1 cellular context compared by ENCODE assay signal in genomic region chr4:136636155-136636554, GRCh38.
TF ChIP-seq lines count a peak whose summit lies in the region.

No MANE protein-coding gene starts in this region.

TF ChIP-seq in GM23338, 12 proteins besides CTCF, POLR2A, EP300 and RAD21 (continued from another document):
- no peak for TF ChIP-seq ETS1 (IDR thresholded peaks at IDR 0.05)
- no peak for TF ChIP-seq ZNF114 (CRISPR knock-in tag; IDR thresholded peaks at IDR 0.05)
- TF ChIP-seq NANOG (IDR thresholded peaks at IDR 0.05; ENCODE audit: borderline replicate concordance): no peak
- no peak for TF ChIP-seq REST (IDR thresholded peaks at IDR 0.05; ENCODE audit: unreplicated experiment)
- TF ChIP-seq EZH2 (IDR thresholded peaks at IDR 0.05; ENCODE audit: low read depth, unreplicated experiment): no peak
- TF ChIP-seq EZH2phosphoT487 (IDR thresholded peaks at IDR 0.05; ENCODE audit: unreplicated experiment): no peak
- no peak for TF ChIP-seq ZNF331 (CRISPR knock-in tag; IDR thresholded peaks at IDR 0.05; ENCODE audit: low read depth)
- TF ChIP-seq STAT1 (IDR thresholded peaks at IDR 0.05; ENCODE audit: unreplicated experiment): no peak
- TF ChIP-seq JUNB (IDR thresholded peaks at IDR 0.05; ENCODE audit: unreplicated experiment): no peak
- TF ChIP-seq, protein P1, sequence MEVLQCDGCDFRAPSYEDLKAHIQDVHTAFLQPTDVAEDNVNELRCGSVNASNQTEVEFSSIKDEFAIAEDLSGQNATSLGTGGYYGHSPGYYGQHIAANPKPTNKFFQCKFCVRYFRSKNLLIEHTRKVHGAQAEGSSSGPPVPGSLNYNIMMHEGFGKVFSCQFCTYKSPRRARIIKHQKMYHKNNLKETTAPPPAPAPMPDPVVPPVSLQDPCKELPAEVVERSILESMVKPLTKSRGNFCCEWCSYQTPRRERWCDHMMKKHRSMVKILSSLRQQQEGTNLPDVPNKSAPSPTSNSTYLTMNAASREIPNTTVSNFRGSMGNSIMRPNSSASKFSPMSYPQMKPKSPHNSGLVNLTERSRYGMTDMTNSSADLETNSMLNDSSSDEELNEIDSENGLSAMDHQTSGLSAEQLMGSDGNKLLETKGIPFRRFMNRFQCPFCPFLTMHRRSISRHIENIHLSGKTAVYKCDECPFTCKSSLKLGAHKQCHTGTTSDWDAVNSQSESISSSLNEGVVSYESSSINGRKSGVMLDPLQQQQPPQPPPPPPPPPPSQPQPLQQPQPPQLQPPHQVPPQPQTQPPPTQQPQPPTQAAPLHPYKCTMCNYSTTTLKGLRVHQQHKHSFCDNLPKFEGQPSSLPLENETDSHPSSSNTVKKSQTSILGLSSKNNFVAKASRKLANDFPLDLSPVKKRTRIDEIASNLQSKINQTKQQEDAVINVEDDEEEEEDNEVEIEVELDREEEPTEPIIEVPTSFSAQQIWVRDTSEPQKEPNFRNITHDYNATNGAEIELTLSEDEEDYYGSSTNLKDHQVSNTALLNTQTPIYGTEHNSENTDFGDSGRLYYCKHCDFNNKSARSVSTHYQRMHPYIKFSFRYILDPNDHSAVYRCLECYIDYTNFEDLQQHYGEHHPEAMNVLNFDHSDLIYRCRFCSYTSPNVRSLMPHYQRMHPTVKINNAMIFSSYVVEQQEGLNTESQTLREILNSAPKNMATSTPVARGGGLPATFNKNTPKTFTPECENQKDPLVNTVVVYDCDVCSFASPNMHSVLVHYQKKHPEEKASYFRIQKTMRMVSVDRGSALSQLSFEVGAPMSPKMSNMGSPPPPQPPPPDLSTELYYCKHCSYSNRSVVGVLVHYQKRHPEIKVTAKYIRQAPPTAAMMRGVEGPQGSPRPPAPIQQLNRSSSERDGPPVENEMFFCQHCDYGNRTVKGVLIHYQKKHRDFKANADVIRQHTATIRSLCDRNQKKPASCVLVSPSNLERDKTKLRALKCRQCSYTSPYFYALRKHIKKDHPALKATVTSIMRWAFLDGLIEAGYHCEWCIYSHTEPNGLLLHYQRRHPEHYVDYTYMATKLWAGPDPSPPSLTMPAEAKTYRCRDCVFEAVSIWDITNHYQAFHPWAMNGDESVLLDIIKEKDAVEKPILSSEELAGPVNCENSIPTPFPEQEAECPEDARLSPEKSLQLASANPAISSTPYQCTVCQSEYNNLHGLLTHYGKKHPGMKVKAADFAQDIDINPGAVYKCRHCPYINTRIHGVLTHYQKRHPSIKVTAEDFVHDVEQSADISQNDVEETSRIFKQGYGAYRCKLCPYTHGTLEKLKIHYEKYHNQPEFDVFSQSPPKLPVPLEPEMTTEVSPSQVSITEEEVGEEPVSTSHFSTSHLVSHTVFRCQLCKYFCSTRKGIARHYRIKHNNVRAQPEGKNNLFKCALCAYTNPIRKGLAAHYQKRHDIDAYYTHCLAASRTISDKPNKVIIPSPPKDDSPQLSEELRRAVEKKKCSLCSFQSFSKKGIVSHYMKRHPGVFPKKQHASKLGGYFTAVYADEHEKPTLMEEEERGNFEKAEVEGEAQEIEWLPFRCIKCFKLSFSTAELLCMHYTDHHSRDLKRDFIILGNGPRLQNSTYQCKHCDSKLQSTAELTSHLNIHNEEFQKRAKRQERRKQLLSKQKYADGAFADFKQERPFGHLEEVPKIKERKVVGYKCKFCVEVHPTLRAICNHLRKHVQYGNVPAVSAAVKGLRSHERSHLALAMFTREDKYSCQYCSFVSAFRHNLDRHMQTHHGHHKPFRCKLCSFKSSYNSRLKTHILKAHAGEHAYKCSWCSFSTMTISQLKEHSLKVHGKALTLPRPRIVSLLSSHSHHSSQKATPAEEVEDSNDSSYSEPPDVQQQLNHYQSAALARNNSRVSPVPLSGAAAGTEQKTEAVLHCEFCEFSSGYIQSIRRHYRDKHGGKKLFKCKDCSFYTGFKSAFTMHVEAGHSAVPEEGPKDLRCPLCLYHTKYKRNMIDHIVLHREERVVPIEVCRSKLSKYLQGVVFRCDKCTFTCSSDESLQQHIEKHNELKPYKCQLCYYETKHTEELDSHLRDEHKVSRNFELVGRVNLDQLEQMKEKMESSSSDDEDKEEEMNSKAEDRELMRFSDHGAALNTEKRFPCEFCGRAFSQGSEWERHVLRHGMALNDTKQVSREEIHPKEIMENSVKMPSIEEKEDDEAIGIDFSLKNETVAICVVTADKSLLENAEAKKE (CRISPR knock-in tag; IDR thresholded peaks at IDR 0.05): no peak
